In genomic region chr18:72542993-72543361, GRCh38 we compare ENCODE assay signal across 11 cellular contexts. TPM values are rescaled to one million over a fixed set of nuclear protein-coding genes. Genes with fewer than 3 reads are reported as not detected.
A peak's percentile ranks its signal among the peaks of the same experiment; 100 is the strongest.
DNase-seq lines count a peak whose midpoint lies in the region; ATAC-seq and TF ChIP-seq lines count a peak whose summit lies in the region.
"Had no signal": no experiment of that assay in that cellular context is flagged by ENCODE, and none has a peak within 500 bp of the region (broad histone marks: within the 10 kb centered on the region; RNA-seq: fewer than 3 reads in every experiment).

No MANE protein-coding gene starts in this region.

- H3K4me1 ChIP-seq in PC-3 (ENCODE audit: insufficient read depth, low read length), result peaks cover 10% of the 10 kb centered on the region; the same call in 1 of the 2 replicates
- no peaks in the 10 kb centered on the region for H3K4me1 ChIP-seq in gastrocnemius medialis
- H3K4me1 ChIP-seq: BLaER1 treated with 17β-estradiol and CSF1 and Interleukin-3, amounts not matched to agents 10 nM and 100 nM; uterus had no signal

- H3K27me3 ChIP-seq in PC-3 (ENCODE audit: low read length) (peaks cover 74% of the 10 kb centered on the region), gastrocnemius medialis (peaks cover 12 to 19% (median 18%) of the 10 kb centered on the region in 3 donors)

- BruUV-seq in PC-3 (replicated peaks; lab: Mats Ljungman, UMichigan), result no TSS peak

- no peaks in the 10 kb centered on the region for H3K79me2 ChIP-seq in PC-3 (ENCODE audit: low read length)

- H3K4me1 Mint-ChIP-seq in activated CD4-positive, alpha-beta T cell treated with anti-CD3 and anti-CD28 coated beads for 36 hours, result peaks cover 12% of the 10 kb centered on the region
- H3K4me1 Mint-ChIP-seq in stimulated activated memory B cell treated with anti-CD40 and anti-IgM and Interleukin-4, amounts not matched to agents 10 μg/mL and 1 μg/mL and 100 μg/mL, for 72 hours, result peaks cover 18% of the 10 kb centered on the region

- POLR2A ChIA-PET in activated CD4-positive, alpha-beta T cell treated with anti-CD3 and anti-CD28 coated beads for 36 hours (lab: Charles Lee), result no interaction called here
- POLR2A ChIA-PET in PC-3 (lab: Charles Lee; ENCODE audit: unreplicated experiment), result no interaction called here

- no peak overlapping the region for H3K9ac ChIP-seq in PC-3 (ENCODE audit: low read length)
- H3K9ac ChIP-seq: BLaER1 treated with 17β-estradiol and CSF1 and Interleukin-3, amounts not matched to agents 10 nM and 100 nM had no signal

- H3K4me3 Mint-ChIP-seq in activated CD4-positive, alpha-beta T cell treated with anti-CD3 and anti-CD28 coated beads for 36 hours, result no peak overlapping the region
- peak overlapping the region; percentile 65 for H3K4me3 Mint-ChIP-seq in stimulated activated memory B cell treated with anti-CD40 and anti-IgM and Interleukin-4, amounts not matched to agents 10 μg/mL and 1 μg/mL and 100 μg/mL, for 72 hours

- TF ChIP-seq POLR2A in gastrocnemius medialis (IDR thresholded peaks at IDR 0.05), result no peak

- H3K4me3 ChIP-seq in PC-3 (ENCODE audit: low read length) (peak overlapping the region; percentile 66), gastrocnemius medialis (no peak overlapping the region)
- H3K4me3 ChIP-seq: uterus had no signal

- H3K36me3 ChIP-seq in PC-3 (ENCODE audit: low read depth, low read length), result no peaks in the 10 kb centered on the region
- no peaks in the 10 kb centered on the region for H3K36me3 ChIP-seq in gastrocnemius medialis
- H3K36me3 ChIP-seq: BLaER1 treated with 17β-estradiol and CSF1 and Interleukin-3, amounts not matched to agents 10 nM and 100 nM; uterus had no signal

- H3K27ac Mint-ChIP-seq in activated CD4-positive, alpha-beta T cell treated with anti-CD3 and anti-CD28 coated beads for 36 hours, result no peak overlapping the region
- no peak overlapping the region for H3K27ac Mint-ChIP-seq in stimulated activated memory B cell treated with anti-CD40 and anti-IgM and Interleukin-4, amounts not matched to agents 10 μg/mL and 1 μg/mL and 100 μg/mL, for 72 hours

- no peaks in the 10 kb centered on the region for H3K36me3 Mint-ChIP-seq in activated CD4-positive, alpha-beta T cell treated with anti-CD3 and anti-CD28 coated beads for 36 hours (ENCODE audit: low read depth)
- H3K36me3 Mint-ChIP-seq in stimulated activated memory B cell treated with anti-CD40 and anti-IgM and Interleukin-4, amounts not matched to agents 10 μg/mL and 1 μg/mL and 100 μg/mL, for 72 hours, result no peaks in the 10 kb centered on the region

- peak overlapping the region; percentile 88 for H3K4me2 ChIP-seq in PC-3 (ENCODE audit: low read length)
- H3K4me2 ChIP-seq: BLaER1 treated with 17β-estradiol and CSF1 and Interleukin-3, amounts not matched to agents 10 nM and 100 nM had no signal

- peak; percentile 5 for DNase-seq in activated CD4-positive, alpha-beta T cell treated with anti-CD3 and anti-CD28 coated beads for 36 hours
- DNase-seq in activated CD4-positive, alpha-beta T cell treated with anti-CD3 and anti-CD28 coated beads, Interleukin-2, amount 50 U/mL, for 1 hour, result no peak
- DNase-seq in PC-3 (no peak), glomerular visceral epithelial cell (ENCODE audit: extremely low spot score) (peak; percentile 52), gastrocnemius medialis (no peak)
- DNase-seq: uterus had no signal

- H3K27ac ChIP-seq in PC-3 (ENCODE audit: low read length) (no peak overlapping the region), gastrocnemius medialis (no peak overlapping the region)
- H3K27ac ChIP-seq: BLaER1 treated with 17β-estradiol and CSF1 and Interleukin-3, amounts not matched to agents 10 nM and 100 nM; uterus had no signal

- H3K27me3 Mint-ChIP-seq in activated CD4-positive, alpha-beta T cell treated with anti-CD3 and anti-CD28 coated beads for 36 hours, result peaks cover 38% of the 10 kb centered on the region
- peaks cover 47% of the 10 kb centered on the region for H3K27me3 Mint-ChIP-seq in stimulated activated memory B cell treated with anti-CD40 and anti-IgM and Interleukin-4, amounts not matched to agents 10 μg/mL and 1 μg/mL and 100 μg/mL, for 72 hours

- CTCF ChIA-PET in activated CD4-positive, alpha-beta T cell treated with anti-CD3 and anti-CD28 coated beads for 36 hours (lab: Charles Lee), result interaction anchor here (0.7 kb wide), 1 partner anchor 505 kb away, joined by 3 read pairs; no protein-coding TSS in a partner anchor
- CTCF ChIA-PET in PC-3 (lab: Charles Lee), result no interaction called here

- no peaks in the 10 kb centered on the region for H4K20me1 ChIP-seq in PC-3 (ENCODE audit: low read length)
- H4K20me1 ChIP-seq: BLaER1 treated with 17β-estradiol and CSF1 and Interleukin-3, amounts not matched to agents 10 nM and 100 nM had no signal

- peak overlapping the region; percentile 21; the same call in 1 of the 2 replicates for H2AFZ ChIP-seq in PC-3 (ENCODE audit: low read length)

- in situ Hi-C loops in gastrocnemius medialis (cut with MboI; ENCODE audit: low sequenced_read_pairs in 4 of 4), result no loop called here

- no peaks in the 10 kb centered on the region for H3K9me2 ChIP-seq in PC-3 (replicated peaks; ENCODE audit: low read length)

- ATAC-seq in activated CD4-positive, alpha-beta T cell treated with anti-CD3 and anti-CD28 coated beads for 36 hours, result no peak
- ATAC-seq in PC-3 (no peak; the same call in 1 of the 2 replicates), HG02623 (IDR thresholded peaks at IDR 0.05; ENCODE audit: unreplicated experiment) (no peak), gastrocnemius medialis (no peak), GM18861 (IDR thresholded peaks at IDR 0.05; ENCODE audit: unreplicated experiment) (no peak)
- ATAC-seq in stimulated activated memory B cell treated with anti-CD40 and anti-IgM and Interleukin-4, amounts not matched to agents 10 μg/mL and 1 μg/mL and 100 μg/mL, for 72 hours, result no peak

- no peak for TF ChIP-seq CTCF in PC-3 (conservative IDR thresholded peaks at IDR 0.05; ENCODE audit: low read depth, low read length)
- TF ChIP-seq CTCF in gastrocnemius medialis (IDR thresholded peaks at IDR 0.05 in 4 of 5, conservative IDR thresholded peaks at IDR 0.05 in 1 of 5), result no peak

- intact Hi-C loops in activated CD4-positive, alpha-beta T cell treated with anti-CD3 and anti-CD28 coated beads for 36 hours (cut with DNase I, micrococcal nuclease), result loop anchor here in 1 of 2 experiments (5.0 to 10.0 kb wide), 3 partner anchors 324 to 1948 kb away; partner anchors contain the start of gene NETO1
- intact Hi-C loops in PC-3 (cut with micrococcal nuclease) (loop anchor here (5.0 kb wide), 1 partner anchor 1761 kb away; no protein-coding TSS in a partner anchor), gastrocnemius medialis (cut with DNase I; ENCODE audit: low total_unique reads) (no loop called here)

- H3K9me3 ChIP-seq in PC-3 (ENCODE audit: low read length) (no peaks in the 10 kb centered on the region), gastrocnemius medialis (no peaks in the 10 kb centered on the region)
- H3K9me3 ChIP-seq: uterus had no signal

- no peaks in the 10 kb centered on the region for H3K9me3 Mint-ChIP-seq in activated CD4-positive, alpha-beta T cell treated with anti-CD3 and anti-CD28 coated beads for 36 hours (ENCODE audit: low read depth)
- no peaks in the 10 kb centered on the region for H3K9me3 Mint-ChIP-seq in stimulated activated memory B cell treated with anti-CD40 and anti-IgM and Interleukin-4, amounts not matched to agents 10 μg/mL and 1 μg/mL and 100 μg/mL, for 72 hours

- no peaks in the 10 kb centered on the region for H3F3A ChIP-seq in PC-3 (ENCODE audit: low read length, unreplicated experiment)

RNA-seq across cellular contexts. Expression of gene CBLN2, which starts 1.2 kb away (rescaled TPM):
- total RNA-seq in activated CD4-positive, alpha-beta T cell treated with anti-CD3 and anti-CD28 coated beads for 36 hours, result not detected
- total RNA-seq in PC-3 (2014; rRNA removed) (not detected in 2 replicates), gastrocnemius medialis (not detected)
- total RNA-seq: lung microvascular endothelial cell had no signal

Comparison
In these comparisons a context has a peak if more than half of its experiments do, and no peak if none do; other contexts are left out.
1. DNase-seq: peak in activated CD4-positive, alpha-beta T cell treated with anti-CD3 and anti-CD28 coated beads for 36 hours (single experiment) and glomerular visceral epithelial cell (single experiment); none in activated CD4-positive, alpha-beta T cell treated with anti-CD3 and anti-CD28 coated beads, Interleukin-2, amount 50 U/mL, for 1 hour (single experiment), PC-3 (single experiment) and gastrocnemius medialis (0 of 2).